Comparison of ENCODE assay signal across 8 cellular contexts in genomic region chrX:38594434-38594833, GRCh38.
"Had no signal": no experiment of that assay in that cellular context is flagged by ENCODE, and none has a peak within 500 bp of the region (broad histone marks: within the 10 kb centered on the region; RNA-seq: fewer than 3 reads in every experiment).

No MANE protein-coding gene starts in this region.

- ATAC-seq: GM23338, HCT116, HepG2 had no signal

- H3K4me1 ChIP-seq: HAP-1 had no signal

- H3K36me3 ChIP-seq: HAP-1 had no signal

- DNase-seq: H7, KBM-7 had no signal

- FAIRE-seq: H1, HepG2 had no signal

- H3K4me2 ChIP-seq: GM23338 had no signal

- H3K27ac ChIP-seq: HL-60 had no signal

- H2AFZ ChIP-seq: GM23338 had no signal

- H3K9me3 ChIP-seq: HAP-1 had no signal

- H3K4me3 ChIP-seq: GM23338, HAP-1 had no signal
